ENCODE assay signal across 2 cellular contexts in the genomic region with DNA sequence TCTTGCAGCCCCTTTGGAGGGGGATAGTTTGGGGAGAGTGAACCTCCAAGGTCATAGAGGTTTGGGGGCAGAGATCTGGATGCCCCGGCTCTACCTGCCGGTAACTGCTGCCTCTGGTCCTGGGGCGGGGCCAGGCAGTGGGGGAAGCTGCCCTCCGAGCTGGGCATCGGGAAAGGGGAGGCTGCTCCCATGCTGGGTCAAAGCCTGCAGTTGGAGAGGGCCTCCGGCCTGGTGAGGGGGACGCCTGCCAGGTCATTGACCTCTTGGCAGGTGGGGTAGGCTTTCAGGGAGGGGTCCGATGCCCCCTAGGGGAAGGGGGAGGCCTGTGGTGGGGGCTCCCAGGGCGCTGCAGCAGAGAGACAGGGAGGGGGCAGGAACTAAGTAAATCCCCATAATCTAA.
TF ChIP-seq lines count a peak whose summit lies in the region.

No MANE protein-coding gene starts in this region.

TF ChIP-seq in GM23338, 12 proteins besides CTCF, POLR2A, EP300 and RAD21:
- no peak for TF ChIP-seq ETS1 (IDR thresholded peaks at IDR 0.05)
- no peak for TF ChIP-seq ZNF114 (CRISPR knock-in tag; IDR thresholded peaks at IDR 0.05)
- TF ChIP-seq EZH2phosphoT487 (IDR thresholded peaks at IDR 0.05; ENCODE audit: unreplicated experiment): no peak
- TF ChIP-seq STAT1 (IDR thresholded peaks at IDR 0.05; ENCODE audit: unreplicated experiment): no peak
- no peak for TF ChIP-seq CREB1 (CRISPR knock-in tag; IDR thresholded peaks at IDR 0.05; ENCODE audit: low read depth)
- no peak for TF ChIP-seq EZH2 (IDR thresholded peaks at IDR 0.05; ENCODE audit: low read depth, unreplicated experiment)
- TF ChIP-seq POLR2AphosphoS5 (IDR thresholded peaks at IDR 0.05; ENCODE audit: low read depth): no peak
- no peak for TF ChIP-seq NANOG (IDR thresholded peaks at IDR 0.05; ENCODE audit: borderline replicate concordance)
- TF ChIP-seq, protein P1, sequence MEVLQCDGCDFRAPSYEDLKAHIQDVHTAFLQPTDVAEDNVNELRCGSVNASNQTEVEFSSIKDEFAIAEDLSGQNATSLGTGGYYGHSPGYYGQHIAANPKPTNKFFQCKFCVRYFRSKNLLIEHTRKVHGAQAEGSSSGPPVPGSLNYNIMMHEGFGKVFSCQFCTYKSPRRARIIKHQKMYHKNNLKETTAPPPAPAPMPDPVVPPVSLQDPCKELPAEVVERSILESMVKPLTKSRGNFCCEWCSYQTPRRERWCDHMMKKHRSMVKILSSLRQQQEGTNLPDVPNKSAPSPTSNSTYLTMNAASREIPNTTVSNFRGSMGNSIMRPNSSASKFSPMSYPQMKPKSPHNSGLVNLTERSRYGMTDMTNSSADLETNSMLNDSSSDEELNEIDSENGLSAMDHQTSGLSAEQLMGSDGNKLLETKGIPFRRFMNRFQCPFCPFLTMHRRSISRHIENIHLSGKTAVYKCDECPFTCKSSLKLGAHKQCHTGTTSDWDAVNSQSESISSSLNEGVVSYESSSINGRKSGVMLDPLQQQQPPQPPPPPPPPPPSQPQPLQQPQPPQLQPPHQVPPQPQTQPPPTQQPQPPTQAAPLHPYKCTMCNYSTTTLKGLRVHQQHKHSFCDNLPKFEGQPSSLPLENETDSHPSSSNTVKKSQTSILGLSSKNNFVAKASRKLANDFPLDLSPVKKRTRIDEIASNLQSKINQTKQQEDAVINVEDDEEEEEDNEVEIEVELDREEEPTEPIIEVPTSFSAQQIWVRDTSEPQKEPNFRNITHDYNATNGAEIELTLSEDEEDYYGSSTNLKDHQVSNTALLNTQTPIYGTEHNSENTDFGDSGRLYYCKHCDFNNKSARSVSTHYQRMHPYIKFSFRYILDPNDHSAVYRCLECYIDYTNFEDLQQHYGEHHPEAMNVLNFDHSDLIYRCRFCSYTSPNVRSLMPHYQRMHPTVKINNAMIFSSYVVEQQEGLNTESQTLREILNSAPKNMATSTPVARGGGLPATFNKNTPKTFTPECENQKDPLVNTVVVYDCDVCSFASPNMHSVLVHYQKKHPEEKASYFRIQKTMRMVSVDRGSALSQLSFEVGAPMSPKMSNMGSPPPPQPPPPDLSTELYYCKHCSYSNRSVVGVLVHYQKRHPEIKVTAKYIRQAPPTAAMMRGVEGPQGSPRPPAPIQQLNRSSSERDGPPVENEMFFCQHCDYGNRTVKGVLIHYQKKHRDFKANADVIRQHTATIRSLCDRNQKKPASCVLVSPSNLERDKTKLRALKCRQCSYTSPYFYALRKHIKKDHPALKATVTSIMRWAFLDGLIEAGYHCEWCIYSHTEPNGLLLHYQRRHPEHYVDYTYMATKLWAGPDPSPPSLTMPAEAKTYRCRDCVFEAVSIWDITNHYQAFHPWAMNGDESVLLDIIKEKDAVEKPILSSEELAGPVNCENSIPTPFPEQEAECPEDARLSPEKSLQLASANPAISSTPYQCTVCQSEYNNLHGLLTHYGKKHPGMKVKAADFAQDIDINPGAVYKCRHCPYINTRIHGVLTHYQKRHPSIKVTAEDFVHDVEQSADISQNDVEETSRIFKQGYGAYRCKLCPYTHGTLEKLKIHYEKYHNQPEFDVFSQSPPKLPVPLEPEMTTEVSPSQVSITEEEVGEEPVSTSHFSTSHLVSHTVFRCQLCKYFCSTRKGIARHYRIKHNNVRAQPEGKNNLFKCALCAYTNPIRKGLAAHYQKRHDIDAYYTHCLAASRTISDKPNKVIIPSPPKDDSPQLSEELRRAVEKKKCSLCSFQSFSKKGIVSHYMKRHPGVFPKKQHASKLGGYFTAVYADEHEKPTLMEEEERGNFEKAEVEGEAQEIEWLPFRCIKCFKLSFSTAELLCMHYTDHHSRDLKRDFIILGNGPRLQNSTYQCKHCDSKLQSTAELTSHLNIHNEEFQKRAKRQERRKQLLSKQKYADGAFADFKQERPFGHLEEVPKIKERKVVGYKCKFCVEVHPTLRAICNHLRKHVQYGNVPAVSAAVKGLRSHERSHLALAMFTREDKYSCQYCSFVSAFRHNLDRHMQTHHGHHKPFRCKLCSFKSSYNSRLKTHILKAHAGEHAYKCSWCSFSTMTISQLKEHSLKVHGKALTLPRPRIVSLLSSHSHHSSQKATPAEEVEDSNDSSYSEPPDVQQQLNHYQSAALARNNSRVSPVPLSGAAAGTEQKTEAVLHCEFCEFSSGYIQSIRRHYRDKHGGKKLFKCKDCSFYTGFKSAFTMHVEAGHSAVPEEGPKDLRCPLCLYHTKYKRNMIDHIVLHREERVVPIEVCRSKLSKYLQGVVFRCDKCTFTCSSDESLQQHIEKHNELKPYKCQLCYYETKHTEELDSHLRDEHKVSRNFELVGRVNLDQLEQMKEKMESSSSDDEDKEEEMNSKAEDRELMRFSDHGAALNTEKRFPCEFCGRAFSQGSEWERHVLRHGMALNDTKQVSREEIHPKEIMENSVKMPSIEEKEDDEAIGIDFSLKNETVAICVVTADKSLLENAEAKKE (CRISPR knock-in tag; IDR thresholded peaks at IDR 0.05): no peak
- no peak for TF ChIP-seq JUNB (IDR thresholded peaks at IDR 0.05; ENCODE audit: unreplicated experiment)
- TF ChIP-seq ZNF331 (CRISPR knock-in tag; IDR thresholded peaks at IDR 0.05; ENCODE audit: low read depth): no peak

TF ChIP-seq in GM12891, 5 proteins besides CTCF, POLR2A, EP300 and RAD21:
- TF ChIP-seq TAF1 (IDR thresholded peaks at IDR 0.05; ENCODE audit: low read depth, low read length): no peak
- TF ChIP-seq POLR2AphosphoS5 (IDR thresholded peaks at IDR 0.05; ENCODE audit: low read depth, low read length): no peak
- no peak for TF ChIP-seq SPI1 (IDR thresholded peaks at IDR 0.05; ENCODE audit: low read depth, low read length)
